ENCODE assay signal across 8 cellular contexts in the genomic region with DNA sequence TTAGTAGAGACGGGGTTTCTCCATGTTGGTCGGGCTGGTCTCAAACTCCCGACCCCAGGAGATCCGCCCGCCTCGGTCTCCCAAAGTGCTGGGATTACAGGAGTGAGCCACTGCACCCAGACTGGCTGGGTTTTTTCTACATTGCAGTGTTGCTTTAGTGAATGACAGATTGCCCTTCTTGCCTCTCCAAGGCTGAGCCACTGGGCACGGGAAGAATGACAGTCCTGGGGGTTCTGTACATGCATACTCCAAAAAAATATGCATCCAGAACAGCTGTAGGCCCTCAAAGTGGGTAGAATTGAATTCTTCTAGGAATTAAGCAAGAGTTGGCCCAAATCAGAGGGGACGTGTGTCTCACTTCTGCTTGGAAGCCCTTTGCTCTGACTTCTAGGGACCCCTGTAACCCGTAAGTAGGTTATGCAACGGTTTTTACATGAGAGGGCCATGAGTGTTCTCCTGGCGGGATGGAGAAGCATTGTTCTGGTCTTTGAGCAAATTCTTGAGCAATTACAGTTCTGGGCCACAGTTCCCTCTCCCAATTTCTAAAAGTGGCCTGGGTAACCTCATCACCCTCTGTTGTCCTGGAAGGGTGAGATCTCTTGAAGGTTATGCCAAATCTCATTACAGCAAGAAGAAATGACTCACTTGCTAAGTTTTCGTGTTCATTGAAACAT. TPM values are rescaled to one million over a fixed set of nuclear protein-coding genes. Genes with fewer than 3 reads are reported as not detected.
DNase-seq lines count a peak whose midpoint lies in the region; ATAC-seq and TF ChIP-seq lines count a peak whose summit lies in the region.

No MANE protein-coding gene starts in this region.

- H3K9me3 ChIP-seq in GM23248 (ENCODE audit: low read depth) (no peaks in the 10 kb centered on the region), gastrocnemius medialis (no peaks in the 10 kb centered on the region)

- WGBS in GM23248 (ENCODE audit: low coverage in 1 of 2, low lambda C conversion rate in 2 of 2, missing lambda C conversion rate in 2 of 2), 2 experiments = 27 to 30% methylated on average over 12 of the region's 12 CpGs

- CTCF ChIA-PET in GM10248 (lab: Yijun Ruan, JAX) = interaction anchor here (1.3 kb wide), 1 partner anchor 23 kb away, joined by 3 read pairs; no protein-coding TSS in a partner anchor

- H3K79me2 ChIP-seq in GM23248 (ENCODE audit: insufficient read depth) = peaks cover 85% of the 10 kb centered on the region

- peak; percentile 94 for DNase-seq in GM23248
- peak; percentile 67 for DNase-seq in SW480 (ENCODE audit: low spot score)
- peak; percentile 92 to 95 for DNase-seq in foreskin fibroblast
- DNase-seq in gastrocnemius medialis = peak; percentile 55 to 73
- DNase-seq in epidermal melanocyte (ENCODE audit: insufficient read length, low spot score) = no peak
- DNase-seq in activated CD8-positive, alpha-beta memory T cell treated with anti-CD3 and anti-CD28 coated beads, Interleukin-2, amount 50 U/mL, for 4 hours = no peak
- no peak for DNase-seq in GM10248 (ENCODE audit: extremely low spot score)

- ATAC-seq in gastrocnemius medialis (peak; percentile 68 to 69), HG02678 (IDR thresholded peaks at IDR 0.05; ENCODE audit: unreplicated experiment) (no peak)

- H3K27me3 ChIP-seq in GM23248 (replicated peaks; ENCODE audit: insufficient read depth) (no peaks in the 10 kb centered on the region), gastrocnemius medialis (no peaks in the 10 kb centered on the region)

- peaks cover 4% of the 10 kb centered on the region; the same call in 1 of the 2 replicates for H3K36me3 ChIP-seq in GM23248 (ENCODE audit: low read depth)
- no peaks in the 10 kb centered on the region for H3K36me3 ChIP-seq in gastrocnemius medialis

- POLR2A ChIA-PET in GM10248 (lab: Yijun Ruan, JAX) = no interaction called here

- no peak for TF ChIP-seq CTCF in foreskin fibroblast (IDR thresholded peaks at IDR 0.05; ENCODE audit: low read depth, low read length)
- peak in 1 of 5 experiments; percentile 29 for TF ChIP-seq CTCF in gastrocnemius medialis (IDR thresholded peaks at IDR 0.05 in 4 of 5, conservative IDR thresholded peaks at IDR 0.05 in 1 of 5)
- no peak for TF ChIP-seq CTCF in GM10248 (IDR thresholded peaks at IDR 0.05; ENCODE audit: control extremely low read depth, extremely low read depth, low read depth, missing control alignments)

- peak in 1 of 2 donors; percentile 6 for TF ChIP-seq POLR2A in gastrocnemius medialis (IDR thresholded peaks at IDR 0.05)

- H4K20me1 ChIP-seq in GM23248 (ENCODE audit: insufficient read depth) = no peaks in the 10 kb centered on the region

- H3K9ac ChIP-seq in GM23248 = peak overlapping the region; percentile 98

- in situ Hi-C loops in GM23248 (cut with MboI) = no loop called here
- in situ Hi-C loops in gastrocnemius medialis (cut with MboI; ENCODE audit: low sequenced_read_pairs in 4 of 4) = loop anchor here in 1 of 4 donors (25.0 kb wide), 1 partner anchor 1161 kb away; no protein-coding TSS in a partner anchor

- no peak overlapping the region for H2AFZ ChIP-seq in GM23248

- H3K4me2 ChIP-seq in GM23248 (ENCODE audit: unreplicated experiment) = peak overlapping the region; percentile 84

- H3F3A ChIP-seq in GM23248 (ENCODE audit: insufficient read depth) = peaks cover 75% of the 10 kb centered on the region

- no peaks in the 10 kb centered on the region for H3K9me2 ChIP-seq in GM23248 (ENCODE audit: insufficient read depth)

- peak overlapping the region; percentile 99 for H3K4me3 ChIP-seq in GM23248
- H3K4me3 ChIP-seq in foreskin fibroblast (ENCODE audit: low read depth in 1 of 2, low read length in 2 of 2) = peak overlapping the region; percentile 2 to 88
- H3K4me3 ChIP-seq in gastrocnemius medialis = peak overlapping the region; percentile 90 to 100 (median 100)

- H3K4me1 ChIP-seq in GM23248 (ENCODE audit: insufficient read depth) (peaks cover 58% of the 10 kb centered on the region), gastrocnemius medialis (peaks cover 69 to 77% of the 10 kb centered on the region in 2 donors)

- H3K27ac ChIP-seq in GM23248 = peak overlapping the region; percentile 97
- peak overlapping the region; percentile 98 to 100 (median 99) for H3K27ac ChIP-seq in gastrocnemius medialis

- intact Hi-C loops in gastrocnemius medialis (cut with DNase I; ENCODE audit: low total_unique reads) = loop anchor here (1.0 to 10.0 kb wide), 2 partner anchors 32 to 754 kb away; partner anchors contain the start of gene ZFP36

RNA-seq across cellular contexts. Expression of gene ACTN4, which starts 3.6 kb away (rescaled TPM):
- 467 and 477 TPM in 2 replicates for total RNA-seq in GM23248 (2014; rRNA removed; shearing (Covaris generic))
- polyA plus RNA-seq in GM23248 (2016; fragmentation: Nextera tagmentation; extraction: Ambion mirVana) = 84.6 and 85.7 TPM in 2 replicates
- total RNA-seq in gastrocnemius medialis = 10 to 100 TPM; 32.0 to 85.3 (median 63.9) TPM

RNA-seq across cellular contexts. Expression of gene EIF3K, which starts 32.1 kb away (rescaled TPM):
- 270 and 295 TPM in 2 replicates for total RNA-seq in GM23248 (2014; rRNA removed; shearing (Covaris generic))
- 143 and 151 TPM in 2 replicates for polyA plus RNA-seq in GM23248 (2016; fragmentation: Nextera tagmentation; extraction: Ambion mirVana)
- total RNA-seq in gastrocnemius medialis = 100 to 1,000 TPM; 619 to 975 (median 681) TPM

RNA-seq across cellular contexts. Expression of gene MAP4K1, which starts 33.3 kb away (rescaled TPM):
- total RNA-seq in GM23248 (2014; rRNA removed; shearing (Covaris generic)) = not detected in 2 replicates
- polyA plus RNA-seq in GM23248 (2016; fragmentation: Nextera tagmentation; extraction: Ambion mirVana) = 0.63 and 1.0 TPM in 2 replicates
- total RNA-seq in gastrocnemius medialis = under 1 TPM in 3 of 4 donors, not detected in 1; 0.31 to 0.97 (median 0.78) TPM

Comparison
In these comparisons a context has a peak if more than half of its experiments do, and no peak if none do; other contexts are left out.
1. DNase-seq: peak in GM23248 (single experiment), SW480 (single experiment), foreskin fibroblast (2 of 2) and gastrocnemius medialis (2 of 2); none in epidermal melanocyte (single experiment), activated CD8-positive, alpha-beta memory T cell treated with anti-CD3 and anti-CD28 coated beads, Interleukin-2, amount 50 U/mL, for 4 hours (single experiment) and GM10248 (single experiment).
2. H3K4me3 ChIP-seq: peak in every context shown above with its lines; median percentile 100 in gastrocnemius medialis; 99 in GM23248; 45 in foreskin fibroblast.